Comparison of ENCODE assay signal across 15 cellular contexts in genomic region chr17:59287887-59288286, GRCh38.
"Had no signal": no experiment of that assay in that cellular context is flagged by ENCODE, and none has a peak within 500 bp of the region (broad histone marks: within the 10 kb centered on the region; RNA-seq: fewer than 3 reads in every experiment).

No MANE protein-coding gene starts in this region.

- H3K27ac ChIP-seq: thyroid gland had no signal

- H3K4me3 ChIP-seq: thyroid gland had no signal

- H3K36me3 ChIP-seq: thyroid gland had no signal

- ATAC-seq: activated CD8-positive, alpha-beta memory T cell treated with anti-CD3 and anti-CD28 coated beads, Interleukin-2, amount 10 ng/mL, durations not matched to agents 7 days and 5 days; left lobe of liver had no signal

- DNase-seq: activated CD4-positive, alpha-beta T cell treated with anti-CD3 and anti-CD28 coated beads for 48 hours; activated CD4-positive, CD25-positive, alpha-beta regulatory T cell; activated CD8-positive, alpha-beta memory T cell treated with anti-CD3 and anti-CD28 coated beads, Interleukin-2, amount 10 ng/mL, durations not matched to agents 7 days and 5 days; activated naive CD8-positive, alpha-beta T cell treated with anti-CD3 and anti-CD28 coated beads for 36 hours; amniotic stem cell; endodermal cell; kidney; midbrain; nephron progenitor cell; nucleus accumbens; retina; stimulated activated CD4-positive, alpha-beta T cell treated with anti-CD3 and anti-CD28 coated beads, Interleukin-2, amount 100 ng/mL, for 24 hours; stimulated activated naive CD4-positive, alpha-beta T cell treated with Interleukin-2 at 50 U/mL for 16 hours; thyroid gland had no signal

- H3K9me3 ChIP-seq: thyroid gland had no signal
